ENCODE assay signal across 19 cellular contexts in genomic region chr1:112651205-112651604, GRCh38. TPM values are rescaled to one million over a fixed set of nuclear protein-coding genes. Genes with fewer than 3 reads are reported as not detected.
DNase-seq lines count a peak whose midpoint lies in the region; ATAC-seq, FAIRE-seq and TF ChIP-seq lines count a peak whose summit lies in the region.
"Had no signal": no experiment of that assay in that cellular context is flagged by ENCODE, and none has a peak within 500 bp of the region (broad histone marks: within the 10 kb centered on the region; RNA-seq: fewer than 3 reads in every experiment).

No MANE protein-coding gene starts in this region.

- intact Hi-C loops in activated CD8-positive, alpha-beta T cell treated with anti-CD3 and anti-CD28 coated beads for 36 hours (cut with micrococcal nuclease): no loop called here

- CTCF ChIA-PET in activated CD8-positive, alpha-beta T cell treated with anti-CD3 and anti-CD28 coated beads for 36 hours (lab: Charles Lee): interaction anchor here (1.0 to 1.6 kb wide), 2 partner anchors 10 to 19 kb away, joined by 3 to 5 read pairs; no protein-coding TSS in a partner anchor
- CTCF ChIA-PET in activated CD8-positive, alpha-beta T cell treated with anti-CD3 and anti-CD28 coated beads, Interleukin-2, amount 10 ng/mL, durations not matched to agents 7 days and 5 days (lab: Charles Lee): interaction anchor here (0.6 to 1.4 kb wide), 3 partner anchors 9 to 77 kb away, joined by 3 to 5 read pairs (median 3); no protein-coding TSS in a partner anchor

- peak overlapping the region; percentile 56 for H3K27ac Mint-ChIP-seq in activated CD8-positive, alpha-beta T cell treated with anti-CD3 and anti-CD28 coated beads for 36 hours
- no peak overlapping the region for H3K27ac Mint-ChIP-seq in activated CD8-positive, alpha-beta T cell treated with anti-CD3 and anti-CD28 coated beads, Interleukin-2, amount 10 ng/mL, durations not matched to agents 7 days and 5 days
- peak overlapping the region; percentile 43 for H3K27ac Mint-ChIP-seq in memory B cell
- H3K27ac Mint-ChIP-seq: activated CD4-positive, alpha-beta T cell treated with anti-CD3 and anti-CD28 coated beads, Interleukin-2, amount 10 ng/mL, durations not matched to agents 24 days and 14 days; B cell had no signal

- TF ChIP-seq CTCF in activated CD8-positive, alpha-beta T cell treated with anti-CD3 and anti-CD28 coated beads for 36 hours (IDR thresholded peaks at IDR 0.05): no peak

- ATAC-seq in activated CD8-positive, alpha-beta T cell treated with anti-CD3 and anti-CD28 coated beads for 36 hours: no peak
- ATAC-seq in activated CD8-positive, alpha-beta T cell treated with anti-CD3 and anti-CD28 coated beads, Interleukin-2, amount 10 ng/mL, durations not matched to agents 7 days and 5 days: no peak
- ATAC-seq in memory B cell (ENCODE audit: low read depth): no peak
- ATAC-seq: PC-3 had no signal

- in situ Hi-C loops in G401 (cut with HindIII; ENCODE audit: low sequenced_read_pairs): no loop called here

- no peaks in the 10 kb centered on the region for H3K27me3 Mint-ChIP-seq in activated CD8-positive, alpha-beta T cell treated with anti-CD3 and anti-CD28 coated beads for 36 hours
- H3K27me3 Mint-ChIP-seq in activated CD8-positive, alpha-beta T cell treated with anti-CD3 and anti-CD28 coated beads, Interleukin-2, amount 10 ng/mL, durations not matched to agents 7 days and 5 days (ENCODE audit: low read depth): no peaks in the 10 kb centered on the region
- H3K27me3 Mint-ChIP-seq in memory B cell: no peaks in the 10 kb centered on the region
- H3K27me3 Mint-ChIP-seq: activated CD4-positive, alpha-beta T cell treated with anti-CD3 and anti-CD28 coated beads, Interleukin-2, amount 10 ng/mL, durations not matched to agents 24 days and 14 days; B cell had no signal

- no peaks in the 10 kb centered on the region for H3K9me3 Mint-ChIP-seq in activated CD8-positive, alpha-beta T cell treated with anti-CD3 and anti-CD28 coated beads for 36 hours
- no peaks in the 10 kb centered on the region for H3K9me3 Mint-ChIP-seq in activated CD8-positive, alpha-beta T cell treated with anti-CD3 and anti-CD28 coated beads, Interleukin-2, amount 10 ng/mL, durations not matched to agents 7 days and 5 days (ENCODE audit: insufficient read depth)
- H3K9me3 Mint-ChIP-seq in memory B cell: no peaks in the 10 kb centered on the region
- H3K9me3 Mint-ChIP-seq: activated CD4-positive, alpha-beta T cell treated with anti-CD3 and anti-CD28 coated beads, Interleukin-2, amount 10 ng/mL, durations not matched to agents 24 days and 14 days had no signal

- TF ChIP-seq POLR2A in H54 (IDR thresholded peaks at IDR 0.05; ENCODE audit: low read depth, low read length): no peak

- H3K4me1 Mint-ChIP-seq in activated CD8-positive, alpha-beta T cell treated with anti-CD3 and anti-CD28 coated beads for 36 hours (ENCODE audit: low read depth): peaks cover 27% of the 10 kb centered on the region
- peaks cover 8% of the 10 kb centered on the region for H3K4me1 Mint-ChIP-seq in activated CD8-positive, alpha-beta T cell treated with anti-CD3 and anti-CD28 coated beads, Interleukin-2, amount 10 ng/mL, durations not matched to agents 7 days and 5 days (ENCODE audit: low read depth)
- peaks cover 7% of the 10 kb centered on the region for H3K4me1 Mint-ChIP-seq in memory B cell

- DNase-seq in activated CD8-positive, alpha-beta T cell treated with anti-CD3 and anti-CD28 coated beads for 36 hours: no peak
- DNase-seq in activated CD8-positive, alpha-beta T cell treated with anti-CD3 and anti-CD28 coated beads, Interleukin-2, amount 10 ng/mL, durations not matched to agents 7 days and 5 days: no peak
- DNase-seq in H54 (ENCODE audit: insufficient read length, low spot score) (no peak), memory B cell (ENCODE audit: low spot score in 2 of 2) (no peak), G401 (ENCODE audit: low spot score) (no peak), RPMI8226 (no peak)
- DNase-seq: activated CD4-positive, alpha-beta T cell treated with anti-CD3 and anti-CD28 coated beads, Interleukin-2, amount 10 ng/mL, durations not matched to agents 24 days and 14 days; activated T-cell treated with anti-CD3 and anti-CD28 coated beads for 4 hours; brain microvascular endothelial cell; esophagus squamous epithelium; mammary epithelial cell; NCI-H2081 treated with DMSO at 0.1 percent for 48 hours; NCI-H446; PC-3; SIG-M5; stimulated activated CD4-positive, alpha-beta T cell treated with anti-CD3 and anti-CD28 coated beads, Interleukin-12 subunit alpha, Interleukin-12 subunit beta, amount 100 ng/mL, for 4 hours; T-helper 1 cell had no signal

- peaks cover 56% of the 10 kb centered on the region for H3K36me3 Mint-ChIP-seq in activated CD8-positive, alpha-beta T cell treated with anti-CD3 and anti-CD28 coated beads for 36 hours (ENCODE audit: low read depth)
- H3K36me3 Mint-ChIP-seq in activated CD8-positive, alpha-beta T cell treated with anti-CD3 and anti-CD28 coated beads, Interleukin-2, amount 10 ng/mL, durations not matched to agents 7 days and 5 days (ENCODE audit: low read depth): peaks cover 53% of the 10 kb centered on the region
- H3K36me3 Mint-ChIP-seq in memory B cell: peaks cover 22% of the 10 kb centered on the region

- no peak overlapping the region for H3K4me3 Mint-ChIP-seq in activated CD8-positive, alpha-beta T cell treated with anti-CD3 and anti-CD28 coated beads for 36 hours
- H3K4me3 Mint-ChIP-seq in activated CD8-positive, alpha-beta T cell treated with anti-CD3 and anti-CD28 coated beads, Interleukin-2, amount 10 ng/mL, durations not matched to agents 7 days and 5 days: no peak overlapping the region
- H3K4me3 Mint-ChIP-seq in memory B cell: no peak overlapping the region
- H3K4me3 Mint-ChIP-seq: activated CD4-positive, alpha-beta T cell treated with anti-CD3 and anti-CD28 coated beads, Interleukin-2, amount 10 ng/mL, durations not matched to agents 24 days and 14 days; B cell had no signal

- POLR2A ChIA-PET in activated CD8-positive, alpha-beta T cell treated with anti-CD3 and anti-CD28 coated beads for 36 hours (lab: Charles Lee): interaction anchor here (1.1 to 4.4 kb wide), 3 partner anchors 10 to 32 kb away, joined by 3 to 17 read pairs (median 3); partner anchors contain the start of genes CAPZA1, MOV10 and ST7L
- POLR2A ChIA-PET in activated CD8-positive, alpha-beta T cell treated with anti-CD3 and anti-CD28 coated beads, Interleukin-2, amount 10 ng/mL, durations not matched to agents 7 days and 5 days (lab: Charles Lee): no interaction called here

- FAIRE-seq in H54 (lab: Jason Lieb, UNC): peak; percentile 11
- FAIRE-seq: D721Med had no signal

RNA-seq across cellular contexts. Expression of gene MOV10, which starts 23.3 kb away (rescaled TPM):
- 10 to 100 TPM; 77.2 to 78.5 TPM for total RNA-seq in activated CD8-positive, alpha-beta T cell treated with anti-CD3 and anti-CD28 coated beads for 36 hours
- 100 to 1,000 TPM; 120 TPM for total RNA-seq in activated CD8-positive, alpha-beta T cell treated with anti-CD3 and anti-CD28 coated beads, Interleukin-2, amount 10 ng/mL, durations not matched to agents 7 days and 5 days
- total RNA-seq in G401 (2014; rRNA removed; shearing (Covaris generic)): 61.1 and 73.7 TPM in 2 replicates

RNA-seq across cellular contexts. Expression of gene CAPZA1, which starts 31.6 kb away (rescaled TPM):
- total RNA-seq in activated CD8-positive, alpha-beta T cell treated with anti-CD3 and anti-CD28 coated beads for 36 hours: 100 to 1,000 TPM; 220 to 230 TPM
- total RNA-seq in activated CD8-positive, alpha-beta T cell treated with anti-CD3 and anti-CD28 coated beads, Interleukin-2, amount 10 ng/mL, durations not matched to agents 7 days and 5 days: 100 to 1,000 TPM; 279 to 280 TPM
- 243 and 371 TPM in 2 replicates for total RNA-seq in G401 (2014; rRNA removed; shearing (Covaris generic))

RNA-seq across cellular contexts. Expression of gene ST7L, which starts 32.3 kb away (rescaled TPM):
- total RNA-seq in activated CD8-positive, alpha-beta T cell treated with anti-CD3 and anti-CD28 coated beads for 36 hours: 10 to 100 TPM; 11.9 to 12.2 TPM
- total RNA-seq in activated CD8-positive, alpha-beta T cell treated with anti-CD3 and anti-CD28 coated beads, Interleukin-2, amount 10 ng/mL, durations not matched to agents 7 days and 5 days: 10 to 100 TPM; 12.3 to 12.5 TPM
- total RNA-seq in G401 (2014; rRNA removed; shearing (Covaris generic)): 23.9 and 34.4 TPM in 2 replicates

RNA-seq across cellular contexts. Expression of gene RHOC, which starts 55.7 kb away (rescaled TPM):
- 10 to 100 TPM; 34.2 to 34.7 TPM for total RNA-seq in activated CD8-positive, alpha-beta T cell treated with anti-CD3 and anti-CD28 coated beads for 36 hours
- total RNA-seq in activated CD8-positive, alpha-beta T cell treated with anti-CD3 and anti-CD28 coated beads, Interleukin-2, amount 10 ng/mL, durations not matched to agents 7 days and 5 days: 10 to 100 TPM; 85.6 to 93.8 TPM
- 381 and 425 TPM in 2 replicates for total RNA-seq in G401 (2014; rRNA removed; shearing (Covaris generic))
